8 cellular contexts compared by ENCODE assay signal in the genomic region with DNA sequence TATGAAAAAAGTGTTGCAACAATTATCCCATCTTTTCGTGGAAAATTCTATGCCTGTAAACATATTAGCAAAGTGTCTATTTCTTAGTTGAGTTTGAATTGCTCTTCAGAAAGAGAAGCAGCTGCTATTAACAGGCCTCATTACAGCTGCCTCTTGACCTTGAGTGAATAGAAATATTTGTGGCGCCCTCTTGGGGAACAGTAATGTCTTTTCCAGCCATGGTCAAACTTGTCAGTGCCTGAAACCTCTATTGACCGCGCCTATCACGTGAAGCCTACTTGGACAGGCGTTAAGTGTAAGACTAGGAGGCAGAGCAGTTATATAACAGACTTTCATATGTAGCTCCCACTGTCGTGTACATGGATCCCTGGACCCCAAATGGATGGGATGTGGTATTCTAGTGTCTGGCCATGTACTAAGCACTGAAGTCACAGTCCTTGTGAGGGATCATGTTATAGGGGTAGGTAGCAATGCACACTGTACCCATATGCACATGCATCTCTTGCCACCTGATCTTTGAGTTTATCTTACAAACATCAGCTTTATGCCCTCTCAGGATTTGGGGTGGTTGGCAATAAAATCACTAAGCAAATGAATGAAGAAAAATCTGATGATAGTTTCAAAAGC.
DNase-seq lines count a peak whose midpoint lies in the region; ATAC-seq, FAIRE-seq and TF ChIP-seq lines count a peak whose summit lies in the region.

No MANE protein-coding gene starts in this region.

- TF ChIP-seq CTCF in psoas muscle (IDR thresholded peaks at IDR 0.05), result peak; percentile 14

- H3K27me3 ChIP-seq in psoas muscle (ENCODE audit: insufficient read depth in 3 of 3, low read length in 2 of 3), result no peaks in the 10 kb centered on the region

- no peak for TF ChIP-seq POLR2A in GM12892 (IDR thresholded peaks at IDR 0.05; ENCODE audit: low read depth, low read length)

- WGBS in psoas muscle, 3 donors, result 27 to 35% (median 28%) methylated on average over 7 of the region's 7 CpGs

- no peaks in the 10 kb centered on the region for H3K9me3 ChIP-seq in psoas muscle

- H3K27ac ChIP-seq in psoas muscle, result no peak overlapping the region

- H3K4me1 ChIP-seq in psoas muscle, result no peaks in the 10 kb centered on the region

- H3K4me3 ChIP-seq in psoas muscle, result no peak overlapping the region

- peak; percentile 29 for ATAC-seq in GM19468 (IDR thresholded peaks at IDR 0.05; ENCODE audit: extremely low read depth, unreplicated experiment)
- ATAC-seq in HG03558 (IDR thresholded peaks at IDR 0.05; ENCODE audit: extremely low read depth, unreplicated experiment), result peak; percentile 58
- peak in 2 of 4 donors; percentile 30 to 53 for ATAC-seq in psoas muscle

- no peaks in the 10 kb centered on the region for H3K36me3 ChIP-seq in psoas muscle (ENCODE audit: insufficient read depth in 1 of 2, low read depth in 1 of 2)

- peak; percentile 86 for DNase-seq in DMS53 treated with DMSO at 0.1 percent for 48 hours (lab: John Stamatoyannopoulos, UW; ENCODE audit: unreplicated experiment)
- DNase-seq in NOMO-1 treated with dmso at 0.1 percent for 144 hours (lab: John Stamatoyannopoulos, UW; ENCODE audit: unreplicated experiment), result peak; percentile 2
- DNase-seq in fibroblast of gingiva (ENCODE audit: low read depth), result peak; percentile 48
- DNase-seq in psoas muscle, result no peak
- DNase-seq in stimulated activated CD8-positive, alpha-beta memory T cell treated with anti-CD3 and anti-CD28 coated beads, Interleukin-4, amount 100 ng/mL, for 48 hours, result no peak
- DNase-seq in GM12892 (ENCODE audit: insufficient read length), result no peak

- intact Hi-C loops in psoas muscle (cut with DNase I), result no loop called here

- FAIRE-seq in GM12892 (lab: Jason Lieb, UNC), result no peak

Comparison
In these comparisons a context has a peak if more than half of its experiments do, and no peak if none do; other contexts are left out.
1. DNase-seq: peak in DMS53 treated with DMSO at 0.1 percent for 48 hours (single experiment), NOMO-1 treated with dmso at 0.1 percent for 144 hours (single experiment) and fibroblast of gingiva (single experiment); none in psoas muscle (0 of 2), stimulated activated CD8-positive, alpha-beta memory T cell treated with anti-CD3 and anti-CD28 coated beads, Interleukin-4, amount 100 ng/mL, for 48 hours (single experiment) and GM12892 (single experiment).